In genomic region chr18:35580748-35581534, GRCh38 we compare ENCODE assay signal across 1 cellular context.
A peak's percentile ranks its signal among the peaks of the same experiment; 100 is the strongest.
TF ChIP-seq lines count a peak whose summit lies in the region.

No MANE protein-coding gene starts in this region.

TF ChIP-seq in K562, 482 proteins besides CTCF, POLR2A, EP300 and RAD21 (continued from another document and continues in another):
- TF ChIP-seq L3MBTL2 (IDR thresholded peaks at IDR 0.05) (peak; percentile 87), ZNF695 (CRISPR knock-in tag; IDR thresholded peaks at IDR 0.05) (no peak), HBP1 (CRISPR knock-in tag; IDR thresholded peaks at IDR 0.05) (no peak), ZNF184 (CRISPR knock-in tag; IDR thresholded peaks at IDR 0.05) (no peak), UBTF (IDR thresholded peaks at IDR 0.05; ENCODE audit: borderline replicate concordance in 1 of 2, low read depth in 2 of 2, low read length in 2 of 2) (peak; percentile 67 to 84; a peak in 2 of 4 replicates), SPI1 (IDR thresholded peaks at IDR 0.05; ENCODE audit: borderline replicate concordance, low read depth, low read length) (0 out of 2 replicates have a peak, but pooled peaks have one; percentile 17), FOXK1 (CRISPR knock-in tag; IDR thresholded peaks at IDR 0.05; ENCODE audit: borderline replicate concordance) (no peak), CBX3 (IDR thresholded peaks at IDR 0.05; ENCODE audit: borderline replicate concordance in 1 of 2, low read length in 2 of 2) (no peak), CTCFL (IDR thresholded peaks at IDR 0.05; ENCODE audit: borderline replicate concordance, insufficient read depth, low read depth, low read length, poor library complexity, severe bottlenecking) (peak; percentile 36), TFE3 (CRISPR knock-in tag; IDR thresholded peaks at IDR 0.05) (no peak), ZNF395 (CRISPR knock-in tag; IDR thresholded peaks at IDR 0.05) (no peak), RNF219 (CRISPR knock-in tag; IDR thresholded peaks at IDR 0.05) (no peak), MCM2 (IDR thresholded peaks at IDR 0.05; ENCODE audit: low read depth) (no peak), USF1 (CRISPR knock-in tag; IDR thresholded peaks at IDR 0.05) (no peak), HLTF (IDR thresholded peaks at IDR 0.05) (no peak), CHCHD3 (CRISPR knock-in tag; IDR thresholded peaks at IDR 0.05) (no peak), U2AF2 (optimal IDR thresholded peaks at IDR 0.05; ENCODE audit: low read depth, low read length) (no peak), ARID3B (CRISPR knock-in tag; IDR thresholded peaks at IDR 0.05; ENCODE audit: borderline replicate concordance) (no peak), ATF6 (CRISPR knock-in tag; IDR thresholded peaks at IDR 0.05) (no peak), ATF4 (CRISPR knock-in tag; IDR thresholded peaks at IDR 0.05) (no peak), ZBED1 (IDR thresholded peaks at IDR 0.05) (no peak), PURB (CRISPR knock-in tag; IDR thresholded peaks at IDR 0.05; ENCODE audit: low read depth) (no peak), CHD1 (IDR thresholded peaks at IDR 0.05; ENCODE audit: low read length) (peak; percentile 26), RAD51 (IDR thresholded peaks at IDR 0.05; ENCODE audit: borderline replicate concordance, low read depth) (no peak), DACH1 (IDR thresholded peaks at IDR 0.05; ENCODE audit: partially characterized antibody) (no peak), RBFOX2 (IDR thresholded peaks at IDR 0.05; ENCODE audit: low read depth, low read length) (peak; percentile 79), LCOR (CRISPR knock-in tag; IDR thresholded peaks at IDR 0.05) (no peak), GABPA (tag; conservative IDR thresholded peaks at IDR 0.05; ENCODE audit: low read depth) (no peak), MNT (conservative IDR thresholded peaks at IDR 0.05) (no peak), CHD2 (IDR thresholded peaks at IDR 0.05; ENCODE audit: low read depth, low read length) (no peak), CBX5 (IDR thresholded peaks at IDR 0.05; ENCODE audit: borderline replicate concordance, low read depth) (no peak), MTA2 (IDR thresholded peaks at IDR 0.05; ENCODE audit: low read depth) (no peak), EWSR1 (IDR thresholded peaks at IDR 0.05; ENCODE audit: borderline replicate concordance, low read depth, partially characterized antibody) (no peak), ZBTB12 (CRISPR knock-in tag; IDR thresholded peaks at IDR 0.05) (no peak), PCBP1 (IDR thresholded peaks at IDR 0.05; ENCODE audit: low read depth, low read length, poor library complexity, severe bottlenecking) (no peak), PRMT5 (CRISPR knock-in tag; IDR thresholded peaks at IDR 0.05) (no peak), PML (IDR thresholded peaks at IDR 0.05; ENCODE audit: low read length) (no peak), VEZF1 (CRISPR knock-in tag; IDR thresholded peaks at IDR 0.05) (peak; percentile 56)
